Comparison of ENCODE assay signal across 1 cellular context in genomic region chr17:77410470-77410869, GRCh38.
TF ChIP-seq lines count a peak whose summit lies in the region.

No MANE protein-coding gene starts in this region.

TF ChIP-seq in H1, 55 proteins besides CTCF, POLR2A, EP300 and RAD21:
- no peak for TF ChIP-seq HDAC2 (IDR thresholded peaks at IDR 0.05; ENCODE audit: borderline replicate concordance in 1 of 2, low read depth in 2 of 2, low read length in 2 of 2)
- no peak for TF ChIP-seq CBX5 (IDR thresholded peaks at IDR 0.05; ENCODE audit: low read depth, low read length)
- TF ChIP-seq JUN (IDR thresholded peaks at IDR 0.05; ENCODE audit: low read depth, low read length): no peak
- TF ChIP-seq CREB1 (IDR thresholded peaks at IDR 0.05): no peak
- no peak for TF ChIP-seq NRF1 (IDR thresholded peaks at IDR 0.05; ENCODE audit: low read depth, low read length)
- TF ChIP-seq SP2 (IDR thresholded peaks at IDR 0.05; ENCODE audit: low read length): no peak
- TF ChIP-seq GTF2F1 (IDR thresholded peaks at IDR 0.05; ENCODE audit: borderline replicate concordance, low read depth, low read length): no peak
- no peak for TF ChIP-seq RNF2 (IDR thresholded peaks at IDR 0.05; ENCODE audit: borderline replicate concordance, low read depth, low read length, missing control alignments, poor library complexity, severe bottlenecking)
- no peak for TF ChIP-seq MAFK (IDR thresholded peaks at IDR 0.05; ENCODE audit: low read depth, low read length)
- TF ChIP-seq CTBP2 (IDR thresholded peaks at IDR 0.05; ENCODE audit: borderline replicate concordance, insufficient read depth, insufficient read length, low read length): no peak
- no peak for TF ChIP-seq ATF2 (IDR thresholded peaks at IDR 0.05; ENCODE audit: low read length)
- no peak for TF ChIP-seq TBP (IDR thresholded peaks at IDR 0.05; ENCODE audit: low read depth, low read length)
- TF ChIP-seq CHD2 (IDR thresholded peaks at IDR 0.05; ENCODE audit: low read length): no peak
- no peak for TF ChIP-seq RFX5 (IDR thresholded peaks at IDR 0.05; ENCODE audit: borderline replicate concordance, low read depth, low read length)
- TF ChIP-seq HDAC6 (IDR thresholded peaks at IDR 0.05; ENCODE audit: low read depth, low read length): no peak
- no peak for TF ChIP-seq BRCA1 (IDR thresholded peaks at IDR 0.05; ENCODE audit: low read depth, low read length)
